8 cellular contexts compared by ENCODE assay signal in genomic region chr2:54632733-54633692, GRCh38.
DNase-seq lines count a peak whose midpoint lies in the region; ATAC-seq, FAIRE-seq and TF ChIP-seq lines count a peak whose summit lies in the region.

No MANE protein-coding gene starts in this region.

- intact Hi-C loops in heart right ventricle (cut with DNase I) (loop anchor here in 7 of 10 donors (5.0 to 10.0 kb wide), 8 partner anchors 58 to 428 kb away; no protein-coding TSS in a partner anchor), left ventricle myocardium superior (cut with micrococcal nuclease) (no loop called here)

- DNase-seq in heart right ventricle = no peak
- no peak for DNase-seq in left ventricle myocardium superior
- DNase-seq in bronchial epithelial cell (ENCODE audit: low read depth) = peak; percentile 77
- no peak for DNase-seq in memory B cell (ENCODE audit: low spot score in 2 of 2)
- no peak for DNase-seq in G401 (ENCODE audit: low spot score)
- no peak for DNase-seq in substantia nigra (lab: John Stamatoyannopoulos, UW)
- DNase-seq in tibial nerve (ENCODE audit: low spot score in 2 of 2) = no peak

- H3K9me3 ChIP-seq in heart right ventricle (no peaks in the 10 kb centered on the region), tibial nerve (no peaks in the 10 kb centered on the region)

- H3K4me3 Mint-ChIP-seq in memory B cell = no peak overlapping the region

- FAIRE-seq in bronchial epithelial cell (lab: Jason Lieb, UNC) = no peak

- no peak overlapping the region for H3K4me3 ChIP-seq in heart right ventricle
- H3K4me3 ChIP-seq in bronchial epithelial cell (ENCODE audit: low read depth, low read length) = no peak overlapping the region
- no peak overlapping the region for H3K4me3 ChIP-seq in tibial nerve

- H3K27me3 Mint-ChIP-seq in memory B cell = no peaks in the 10 kb centered on the region

- H3K36me3 Mint-ChIP-seq in memory B cell = peaks cover 29% of the 10 kb centered on the region

- TF ChIP-seq POLR2A in tibial nerve (IDR thresholded peaks at IDR 0.05) = no peak

- no peak for ATAC-seq in heart right ventricle
- ATAC-seq in left ventricle myocardium superior = no peak
- no peak for ATAC-seq in memory B cell (ENCODE audit: low read depth)
- no peak for ATAC-seq in GM18498 (IDR thresholded peaks at IDR 0.05; ENCODE audit: unreplicated experiment)

- H3K4me1 ChIP-seq in heart right ventricle (peaks cover 63 to 97% (median 88%) of the 10 kb centered on the region in 9 donors), tibial nerve (peaks cover 0 to 78% (median 45%) of the 10 kb centered on the region in 4 donors)

- H3K27me3 ChIP-seq in heart right ventricle (no peaks in the 10 kb centered on the region), bronchial epithelial cell (ENCODE audit: control insufficient read depth, insufficient read depth, low read length) (no peaks in the 10 kb centered on the region), tibial nerve (no peaks in the 10 kb centered on the region)

- H3K36me3 ChIP-seq in heart right ventricle (peaks cover 6 to 97% (median 63%) of the 10 kb centered on the region in 9 donors), bronchial epithelial cell (ENCODE audit: control insufficient read depth, insufficient read depth, low read length) (peaks cover 50% of the 10 kb centered on the region), tibial nerve (peaks cover 0 to 70% (median 21%) of the 10 kb centered on the region in 3 donors)

- WGBS in heart right ventricle, 2 donors = 60 to 75% methylated on average over 12 of the region's 12 CpGs
- WGBS in tibial nerve, 2 donors = 74 to 75% methylated on average over 12 of the region's 12 CpGs

- peaks cover 27% of the 10 kb centered on the region for H3K4me1 Mint-ChIP-seq in memory B cell

- in situ Hi-C loops in G401 (cut with HindIII; ENCODE audit: low sequenced_read_pairs) = no loop called here

- no peak for TF ChIP-seq CTCF in heart right ventricle (IDR thresholded peaks at IDR 0.05)
- no peak for TF ChIP-seq CTCF in bronchial epithelial cell (IDR thresholded peaks at IDR 0.05; ENCODE audit: insufficient read depth, low read length, severe bottlenecking)
- no peak for TF ChIP-seq CTCF in tibial nerve (IDR thresholded peaks at IDR 0.05)

- no peaks in the 10 kb centered on the region for H3K9me3 Mint-ChIP-seq in memory B cell

- H3K27ac ChIP-seq in heart right ventricle (peak overlapping the region; percentile 62 to 95 (median 88)), substantia nigra (ENCODE audit: low read depth, low read length, poor library complexity, severe bottlenecking) (no peak overlapping the region), tibial nerve (peak overlapping the region in 2 of 4 donors; percentile 81 to 89)

- H3K27ac Mint-ChIP-seq in memory B cell = peak overlapping the region; percentile 79

- TF ChIP-seq EP300 in tibial nerve (IDR thresholded peaks at IDR 0.05) = no peak
